Comparison of ENCODE assay signal across 4 cellular contexts in genomic region chr20:47346172-47346571, GRCh38.
TF ChIP-seq lines count a peak whose summit lies in the region.

No MANE protein-coding gene starts in this region.

TF ChIP-seq in A549, 52 proteins besides CTCF, POLR2A, EP300 and RAD21:
- TF ChIP-seq FOXS1 (CRISPR knock-in tag; IDR thresholded peaks at IDR 0.05) (no peak), EHMT2 (IDR thresholded peaks at IDR 0.05; ENCODE audit: low read depth) (no peak), E2F6 (IDR thresholded peaks at IDR 0.05; ENCODE audit: borderline replicate concordance, low read depth) (no peak), NPAS2 (CRISPR knock-in tag; IDR thresholded peaks at IDR 0.05; ENCODE audit: borderline replicate concordance) (no peak), BHLHE40 (IDR thresholded peaks at IDR 0.05; ENCODE audit: low read depth, low read length) (no peak), ATOH8 (CRISPR knock-in tag; IDR thresholded peaks at IDR 0.05; ENCODE audit: low read depth) (no peak), MYC (IDR thresholded peaks at IDR 0.05; ENCODE audit: borderline replicate concordance, low read length) (no peak), ZC3H11A (IDR thresholded peaks at IDR 0.05) (no peak)

TF ChIP-seq in HEK293, 187 proteins besides CTCF, POLR2A, EP300 and RAD21:
- TF ChIP-seq ZBTB8A (tag by site-specific recombination; IDR thresholded peaks at IDR 0.05) (no peak), ZIC2 (tag by site-specific recombination; IDR thresholded peaks at IDR 0.05) (peak; percentile 64), ZFHX2 (tag by site-specific recombination; conservative IDR thresholded peaks at IDR 0.05) (peak; percentile 76), ZNF202 (tag by site-specific recombination; IDR thresholded peaks at IDR 0.05; ENCODE audit: borderline replicate concordance) (no peak), EGR2 (tag by site-specific recombination; IDR thresholded peaks at IDR 0.05; ENCODE audit: low read depth) (peak; percentile 84), KLF1 (tag by site-specific recombination; IDR thresholded peaks at IDR 0.05) (0 out of 2 replicates have a peak, but pooled peaks have one; percentile 19)

TF ChIP-seq in GM12878, 131 proteins besides CTCF, POLR2A, EP300 and RAD21:
- peak; percentile 42; the same call in 1 of the 2 replicates for TF ChIP-seq RUNX3 (IDR thresholded peaks at IDR 0.05; ENCODE audit: low read length)
- peak; percentile 81 to 89 for TF ChIP-seq BHLHE40 (IDR thresholded peaks at IDR 0.05; ENCODE audit: borderline replicate concordance in 1 of 2, low read depth in 2 of 2, low read length in 1 of 2)
- no peak for TF ChIP-seq USF2 (IDR thresholded peaks at IDR 0.05; ENCODE audit: borderline replicate concordance, low read depth, low read length)
- TF ChIP-seq ZNF687 (IDR thresholded peaks at IDR 0.05) = peak; percentile 46; the same call in 1 of the 2 replicates
- no peak for TF ChIP-seq BMI1 (IDR thresholded peaks at IDR 0.05; ENCODE audit: borderline replicate concordance)
TF ChIP-seq in GM12878: peak in this region for 3.

TF ChIP-seq in SK-N-SH, 30 proteins besides CTCF, POLR2A, EP300 and RAD21:
- TF ChIP-seq FOXJ3 (CRISPR knock-in tag; IDR thresholded peaks at IDR 0.05) = no peak
- no peak for TF ChIP-seq SIN3A (IDR thresholded peaks at IDR 0.05; ENCODE audit: borderline replicate concordance, low read depth, low read length)
- no peak for TF ChIP-seq MAX (IDR thresholded peaks at IDR 0.05; ENCODE audit: low read depth)
- no peak for TF ChIP-seq RCOR1 (IDR thresholded peaks at IDR 0.05; ENCODE audit: low read length)
- no peak for TF ChIP-seq YY1 (IDR thresholded peaks at IDR 0.05; ENCODE audit: low read depth)
- TF ChIP-seq USF1 (IDR thresholded peaks at IDR 0.05; ENCODE audit: borderline replicate concordance, low read depth) = no peak
- no peak for TF ChIP-seq TCF12 (IDR thresholded peaks at IDR 0.05)
- no peak for TF ChIP-seq PBX3 (IDR thresholded peaks at IDR 0.05)
